Comparison of ENCODE assay signal across 18 cellular contexts in the genomic region with DNA sequence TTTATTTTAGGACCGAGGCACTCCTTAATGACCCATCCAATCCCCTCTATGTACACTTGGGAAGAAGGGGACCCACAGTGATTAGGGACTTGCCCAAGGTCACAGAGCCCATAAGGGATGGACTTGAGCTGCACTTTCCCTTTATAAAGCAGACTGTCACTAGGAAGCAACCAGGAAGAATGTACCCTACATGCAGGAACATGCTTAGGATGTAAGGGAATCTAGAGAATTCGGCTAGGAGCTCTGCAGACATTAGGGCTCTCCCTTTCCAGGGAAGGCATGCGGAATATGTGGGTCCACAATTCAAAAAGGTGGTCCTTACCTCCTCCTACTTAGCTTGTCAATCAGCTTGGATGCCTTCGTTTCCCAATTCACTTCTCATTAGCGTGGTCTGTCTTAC.
DNase-seq lines count a peak whose midpoint lies in the region; ATAC-seq, FAIRE-seq and TF ChIP-seq lines count a peak whose summit lies in the region.
"Had no signal": no experiment of that assay in that cellular context is flagged by ENCODE, and none has a peak within 500 bp of the region (broad histone marks: within the 10 kb centered on the region; RNA-seq: fewer than 3 reads in every experiment).

No MANE protein-coding gene starts in this region.

- H3K4me2 ChIP-seq in OCI-LY3 (ENCODE audit: low read length), result peak overlapping the region; percentile 81

- no peaks in the 10 kb centered on the region for H3K4me1 Mint-ChIP-seq in HFFc6 (ENCODE audit: low read depth)
- H3K4me1 Mint-ChIP-seq in endodermal cell, result peaks cover 12% of the 10 kb centered on the region

- H3K4me3 ChIP-seq in OCI-LY3 (ENCODE audit: low read length) (no peak overlapping the region), bronchial epithelial cell (ENCODE audit: low read depth, low read length) (no peak overlapping the region), H7 (ENCODE audit: insufficient read depth, low read depth, low read length) (no peak overlapping the region), endodermal cell (ENCODE audit: low read length) (no peak overlapping the region)
- H3K4me3 ChIP-seq: GM23248 had no signal

- WGBS in endodermal cell (ENCODE audit: insufficient coverage in 1 of 2, insufficient read length in 1 of 2), 2 experiments, result 83 to 92% methylated on average over 3 to 5 of the region's 5 CpGs

- H3K27ac ChIP-seq in OCI-LY3 (ENCODE audit: low read length) (no peak overlapping the region), foreskin keratinocyte (no peak overlapping the region), endodermal cell (ENCODE audit: low read depth, low read length) (no peak overlapping the region)
- H3K27ac ChIP-seq: C4-2B, GM23248 had no signal

- H3K27ac Mint-ChIP-seq in HFFc6 (no peak overlapping the region), endodermal cell (no peak overlapping the region)
- H3K27ac Mint-ChIP-seq: CD4-positive, alpha-beta T cell; H9 had no signal

- H2AFZ ChIP-seq in OCI-LY3 (ENCODE audit: low read depth, low read length), result no peak overlapping the region
- H2AFZ ChIP-seq: GM23248 had no signal

- peaks cover 13% of the 10 kb centered on the region for H3K36me3 ChIP-seq in OCI-LY3 (replicated peaks; ENCODE audit: low read depth, low read length)
- no peaks in the 10 kb centered on the region for H3K36me3 ChIP-seq in bronchial epithelial cell (ENCODE audit: control insufficient read depth, insufficient read depth, low read length)
- no peaks in the 10 kb centered on the region for H3K36me3 ChIP-seq in H7 (replicated peaks; ENCODE audit: control insufficient read depth, insufficient read depth, low read length)
- H3K36me3 ChIP-seq in endodermal cell (ENCODE audit: control insufficient read depth, insufficient read depth, low read length), result no peaks in the 10 kb centered on the region

- H3K4me3 Mint-ChIP-seq in HFFc6 (no peak overlapping the region), endodermal cell (no peak overlapping the region)
- H3K4me3 Mint-ChIP-seq: CD4-positive, alpha-beta T cell; H9 had no signal

- DNase-seq in bronchial epithelial cell (ENCODE audit: low read depth) (peak; percentile 66), foreskin keratinocyte (peak in 1 of 2 donors; percentile 67), H7 (no peak), HFFc6 (no peak), NCI-H748 (lab: John Stamatoyannopoulos, UW; ENCODE audit: unreplicated experiment) (no peak), endodermal cell (no peak)
- DNase-seq: ACHN; Caco-2; CD4-positive, alpha-beta T cell; GDM1; GM23248; H9 had no signal

- H3K9me3 Mint-ChIP-seq in HFFc6, result no peaks in the 10 kb centered on the region
- no peaks in the 10 kb centered on the region for H3K9me3 Mint-ChIP-seq in endodermal cell
- H3K9me3 Mint-ChIP-seq: CD4-positive, alpha-beta T cell; H9 had no signal

- no peaks in the 10 kb centered on the region for H4K20me1 ChIP-seq in OCI-LY3 (ENCODE audit: insufficient read depth, low read length)

- H3K27me3 ChIP-seq in OCI-LY3 (ENCODE audit: low read depth, low read length) (peaks cover 24% of the 10 kb centered on the region), bronchial epithelial cell (ENCODE audit: control insufficient read depth, insufficient read depth, low read length) (no peaks in the 10 kb centered on the region), foreskin keratinocyte (no peaks in the 10 kb centered on the region), H7 (ENCODE audit: control insufficient read depth, insufficient read depth, low read length) (peaks cover 2% of the 10 kb centered on the region; the same call in 1 of the 2 replicates), endodermal cell (ENCODE audit: control insufficient read depth, insufficient read depth, low read length, poor library complexity, severe bottlenecking) (no peaks in the 10 kb centered on the region)

- peaks cover 33% of the 10 kb centered on the region for H3K27me3 Mint-ChIP-seq in HFFc6 (ENCODE audit: insufficient read depth)
- H3K27me3 Mint-ChIP-seq in endodermal cell (ENCODE audit: insufficient read depth), result peaks cover 17% of the 10 kb centered on the region

- peak; percentile 23 for FAIRE-seq in bronchial epithelial cell (lab: Jason Lieb, UNC)
- FAIRE-seq: A204.1, D721Med, GM12892, GM18507 had no signal

- no peak for TF ChIP-seq CTCF in OCI-LY3 (IDR thresholded peaks at IDR 0.05; ENCODE audit: low read depth, low read length)
- no peak for TF ChIP-seq CTCF in bronchial epithelial cell (IDR thresholded peaks at IDR 0.05; ENCODE audit: insufficient read depth, low read length, severe bottlenecking)
- no peak for TF ChIP-seq CTCF in foreskin keratinocyte (conservative IDR thresholded peaks at IDR 0.05)
- no peak for TF ChIP-seq CTCF in HFFc6 (IDR thresholded peaks at IDR 0.05)
- no peak for TF ChIP-seq CTCF in endodermal cell (conservative IDR thresholded peaks at IDR 0.05)

- no peaks in the 10 kb centered on the region for H3K36me3 Mint-ChIP-seq in HFFc6 (ENCODE audit: low read depth)
- H3K36me3 Mint-ChIP-seq in endodermal cell (ENCODE audit: low read depth), result no peaks in the 10 kb centered on the region

- H3K9ac ChIP-seq in OCI-LY3 (ENCODE audit: low read length) (peak overlapping the region; percentile 10; the same call in 1 of the 2 replicates), endodermal cell (ENCODE audit: extremely low read depth, low read length, poor library complexity, severe bottlenecking) (no peak overlapping the region)
- H3K9ac ChIP-seq: GM23248 had no signal

- ATAC-seq in foreskin keratinocyte, result peak; percentile 55

- peaks cover 10% of the 10 kb centered on the region for H3K9me3 ChIP-seq in OCI-LY3 (ENCODE audit: insufficient read depth, low read length)
- no peaks in the 10 kb centered on the region for H3K9me3 ChIP-seq in endodermal cell (ENCODE audit: control insufficient read depth, low read length)
- H3K9me3 ChIP-seq: Caco-2 had no signal

- H3K79me2 ChIP-seq in OCI-LY3 (ENCODE audit: low read length), result no peaks in the 10 kb centered on the region

- H3K4me1 ChIP-seq in OCI-LY3 (ENCODE audit: low read length) (peaks cover 63% of the 10 kb centered on the region), foreskin keratinocyte (peaks cover 13% of the 10 kb centered on the region), endodermal cell (ENCODE audit: control insufficient read depth, insufficient read depth, low read length) (peaks cover 3% of the 10 kb centered on the region)
- H3K4me1 ChIP-seq: Caco-2 had no signal
